Comparison of ENCODE assay signal across 8 cellular contexts in the genomic region with DNA sequence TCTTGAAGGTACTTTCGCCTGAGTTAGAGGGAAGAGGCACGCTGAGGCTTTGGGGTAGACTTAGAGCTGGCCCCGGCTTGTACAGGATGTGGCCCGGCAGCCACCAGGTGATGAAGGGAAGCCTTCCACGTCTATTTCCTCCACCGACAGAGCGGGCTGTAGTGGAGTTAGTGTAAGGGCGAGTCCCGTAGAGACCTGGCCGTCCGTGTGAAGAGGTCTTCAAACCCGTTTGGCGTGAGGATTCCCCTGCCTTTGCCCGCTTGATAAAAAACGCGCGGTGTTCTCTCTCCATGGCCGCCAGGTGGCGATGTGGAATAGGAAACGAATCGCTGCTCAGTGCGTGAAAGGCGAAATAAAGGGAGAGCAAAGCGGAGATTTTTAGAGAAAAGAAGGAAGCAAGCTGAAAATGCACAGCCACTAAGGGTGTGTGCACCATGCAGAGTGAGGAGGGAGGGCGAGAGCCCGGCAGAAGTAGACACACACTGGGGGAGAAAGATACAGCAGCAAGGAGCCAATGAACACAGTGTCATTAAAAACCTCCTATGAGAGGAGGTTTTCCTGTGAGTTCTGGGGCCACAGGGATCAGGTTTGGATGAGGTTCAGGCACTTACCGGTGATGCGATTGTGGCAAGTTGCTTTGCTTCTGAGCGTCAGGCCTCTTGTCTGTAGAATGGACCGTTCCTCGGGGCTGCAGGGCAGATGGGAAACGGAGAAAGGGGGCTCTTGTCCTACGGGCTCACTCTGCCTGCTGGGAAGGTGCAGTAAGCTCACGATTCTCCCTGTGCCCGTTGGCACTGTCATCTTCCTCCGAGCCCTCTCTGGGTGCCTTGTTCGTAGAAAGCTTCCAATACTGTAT. TPM values are rescaled to one million over a fixed set of nuclear protein-coding genes. Genes with fewer than 3 reads are reported as not detected.
A peak's percentile ranks its signal among the peaks of the same experiment; 100 is the strongest.
DNase-seq lines count a peak whose midpoint lies in the region; ATAC-seq and TF ChIP-seq lines count a peak whose summit lies in the region.

No MANE protein-coding gene starts in this region.

- CTCF ChIA-PET in AG04449 (lab: Yijun Ruan, JAX) = interaction anchor here (0.6 to 10.7 kb wide), 57 partner anchors 10 to 1023 kb away, joined by 3 to 210 read pairs (median 4); a partner anchor contains a TSS

- peaks cover 0 to 7% (median 0%) of the 10 kb centered on the region in 45 donors for H3K27me3 ChIP-seq in dorsolateral prefrontal cortex

- no peak overlapping the region for H3K27ac ChIP-seq in dorsolateral prefrontal cortex

- DNase-seq in AG04449 (ENCODE audit: low read depth, low spot score) (peak; percentile 19), NCI-H526 (lab: John Stamatoyannopoulos, UW) (peak; percentile 50 to 82), dorsolateral prefrontal cortex (peak; percentile 73 to 88 (median 78)), medulla oblongata (ENCODE audit: extremely low spot score) (peak; percentile 90)
- DNase-seq in activated CD4-positive, alpha-beta T cell treated with anti-CD3 and anti-CD28 coated beads, Interleukin-2, amount 50 U/mL, for 4 hours = peak; percentile 52 to 57
- DNase-seq in stimulated activated CD8-positive, alpha-beta memory T cell treated with anti-CD3 and anti-CD28 coated beads, Interleukin-15, amount 100 ng/mL, for 24 hours (ENCODE audit: low read depth) = peak; percentile 35

- ATAC-seq in GM18861 (IDR thresholded peaks at IDR 0.05; ENCODE audit: unreplicated experiment) (peak; percentile 65), HG03432 (IDR thresholded peaks at IDR 0.05; ENCODE audit: unreplicated experiment) (peak; percentile 76)

- POLR2A ChIA-PET in AG04449 (lab: Yijun Ruan, JAX) = interaction anchor here (0.9 to 2.1 kb wide), 4 partner anchors 32 to 322 kb away, joined by 3 to 9 read pairs (median 5); a partner anchor contains a TSS

- H3K4me3 ChIP-seq in AG04449 (ENCODE audit: low read depth, low read length) = peak overlapping the region; percentile 39
- H3K4me3 ChIP-seq in dorsolateral prefrontal cortex = peak overlapping the region in 45 of 59 donors; percentile 2 to 58 (median 31)

- TF ChIP-seq CTCF in AG04449 (IDR thresholded peaks at IDR 0.05; ENCODE audit: insufficient read depth, low read length, missing control alignments) = peak; percentile 80
- peak; percentile 85 to 99 (median 94) for TF ChIP-seq CTCF in dorsolateral prefrontal cortex (IDR thresholded peaks at IDR 0.05 in 54 of 56, conservative IDR thresholded peaks at IDR 0.05 in 2 of 56; ENCODE audit: low read depth in 1 of 56, partially characterized antibody in 56 of 56)

- intact Hi-C loops in dorsolateral prefrontal cortex (cut with DNase I) = loop anchor here (1.0 to 10.0 kb wide), 11 partner anchors 38 to 1021 kb away; a partner anchor contains a TSS

RNA-seq across cellular contexts. Expression of a gene that starts 34.2 kb away (rescaled TPM):
- total RNA-seq in dorsolateral prefrontal cortex = 1 to 10 TPM in 93 of 120 experiments, under 1 TPM in 27; 0.25 to 8.7 (median 1.7) TPM

RNA-seq across cellular contexts. Expression of a gene that starts 59.0 kb away (rescaled TPM):
- total RNA-seq in dorsolateral prefrontal cortex = not detected

Comparison
In these comparisons a context has a peak if more than half of its experiments do, and no peak if none do; other contexts are left out.
1. DNase-seq: peak in every context shown above with its lines; median percentile 90 in medulla oblongata; 78 in dorsolateral prefrontal cortex; 66 in NCI-H526; 54 in activated CD4-positive, alpha-beta T cell treated with anti-CD3 and anti-CD28 coated beads, Interleukin-2, amount 50 U/mL, for 4 hours; 35 in stimulated activated CD8-positive, alpha-beta memory T cell treated with anti-CD3 and anti-CD28 coated beads, Interleukin-15, amount 100 ng/mL, for 24 hours; 19 in AG04449.